ENCODE assay signal across 8 cellular contexts in the genomic region with DNA sequence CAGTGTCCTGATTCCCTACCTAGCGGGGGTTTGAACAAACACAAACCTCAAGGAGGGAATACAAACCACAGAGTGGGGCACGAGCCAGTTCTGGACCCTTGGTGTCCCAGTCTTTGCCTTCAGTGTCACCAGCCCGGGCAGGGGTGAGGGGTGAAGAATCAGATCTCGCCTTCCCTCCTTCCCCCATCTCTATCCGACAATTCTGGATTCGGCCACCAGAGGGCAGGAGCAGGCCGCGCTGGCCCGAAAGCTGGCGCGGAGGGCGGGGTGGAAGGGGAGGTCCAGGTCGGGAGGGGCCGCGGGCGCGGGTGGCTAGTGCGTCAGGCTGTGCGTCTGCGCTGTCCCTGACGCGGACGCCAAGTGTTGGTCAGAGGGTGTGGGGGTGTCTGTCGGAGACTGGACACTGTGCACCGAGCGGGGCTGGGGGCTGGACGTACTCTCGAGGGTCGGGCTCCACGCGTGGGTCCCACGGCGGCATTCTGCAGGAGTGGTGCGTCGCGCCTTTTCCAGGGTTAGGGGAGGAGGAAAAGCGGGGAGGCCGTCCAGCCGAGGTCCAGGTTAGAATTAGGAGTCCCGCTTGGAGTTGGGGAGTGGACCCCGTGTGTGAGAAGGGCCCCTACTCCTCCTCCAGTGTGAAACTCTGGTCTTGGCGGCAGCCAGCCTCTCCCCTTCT. TPM values are rescaled to one million over a fixed set of nuclear protein-coding genes. Genes with fewer than 3 reads are reported as not detected.
A peak's percentile ranks its signal among the peaks of the same experiment; 100 is the strongest.
DNase-seq lines count a peak whose midpoint lies in the region; ATAC-seq and TF ChIP-seq lines count a peak whose summit lies in the region.

No MANE protein-coding gene starts in this region.

- ATAC-seq in HG02798 (IDR thresholded peaks at IDR 0.05; ENCODE audit: poor library complexity, unreplicated experiment) (peak; percentile 59), left colon (peak; percentile 84), GM19452 (IDR thresholded peaks at IDR 0.05; ENCODE audit: unreplicated experiment) (no peak)

- TF ChIP-seq CTCF in choroid plexus epithelial cell (conservative IDR thresholded peaks at IDR 0.05; ENCODE audit: low read depth, low read length), result peak; percentile 78

- peak overlapping the region; percentile 30 for H3K4me3 ChIP-seq in choroid plexus epithelial cell (ENCODE audit: low read depth, low read length)

- DNase-seq in DMS53 (lab: John Stamatoyannopoulos, UW) (peak; percentile 95), NCI-H2227 treated with DMSO at 0.1 percent for 48 hours (lab: John Stamatoyannopoulos, UW) (peak; percentile 86), choroid plexus epithelial cell (ENCODE audit: low read depth) (peak; percentile 65), left colon (peak; percentile 86 to 94)
- peak; percentile 73 to 82 for DNase-seq in activated CD4-positive, alpha-beta T cell treated with anti-CD3 and anti-CD28 coated beads for 24 hours (ENCODE audit: low read depth in 2 of 2)
- DNase-seq in stimulated activated CD4-positive, alpha-beta T cell treated with anti-CD3 and anti-CD28 coated beads, Interleukin-1b, Interleukin-23, amount 100 ng/mL, for 4 hours (ENCODE audit: low read depth in 2 of 2), result peak; percentile 74 to 78

- intact Hi-C loops in left colon (cut with DNase I, micrococcal nuclease), result no loop called here

RNA-seq across cellular contexts. Expression of a gene that starts 2.9 kb away (rescaled TPM):
- total RNA-seq in left colon, result 1 to 10 TPM; 4.1 to 6.9 TPM

RNA-seq across cellular contexts. Expression of a gene that starts 11.1 kb away (rescaled TPM):
- 1 to 10 TPM; 3.9 to 4.8 TPM for total RNA-seq in left colon

RNA-seq across cellular contexts. Expression of a gene that starts 36.6 kb away (rescaled TPM):
- total RNA-seq in left colon, result under 1 TPM; 0.22 to 0.37 TPM

RNA-seq across cellular contexts. Expression of a gene that starts 45.2 kb away (rescaled TPM):
- under 1 TPM; 0.39 to 0.76 TPM for total RNA-seq in left colon
